Comparison of ENCODE assay signal across 8 cellular contexts in the genomic region with DNA sequence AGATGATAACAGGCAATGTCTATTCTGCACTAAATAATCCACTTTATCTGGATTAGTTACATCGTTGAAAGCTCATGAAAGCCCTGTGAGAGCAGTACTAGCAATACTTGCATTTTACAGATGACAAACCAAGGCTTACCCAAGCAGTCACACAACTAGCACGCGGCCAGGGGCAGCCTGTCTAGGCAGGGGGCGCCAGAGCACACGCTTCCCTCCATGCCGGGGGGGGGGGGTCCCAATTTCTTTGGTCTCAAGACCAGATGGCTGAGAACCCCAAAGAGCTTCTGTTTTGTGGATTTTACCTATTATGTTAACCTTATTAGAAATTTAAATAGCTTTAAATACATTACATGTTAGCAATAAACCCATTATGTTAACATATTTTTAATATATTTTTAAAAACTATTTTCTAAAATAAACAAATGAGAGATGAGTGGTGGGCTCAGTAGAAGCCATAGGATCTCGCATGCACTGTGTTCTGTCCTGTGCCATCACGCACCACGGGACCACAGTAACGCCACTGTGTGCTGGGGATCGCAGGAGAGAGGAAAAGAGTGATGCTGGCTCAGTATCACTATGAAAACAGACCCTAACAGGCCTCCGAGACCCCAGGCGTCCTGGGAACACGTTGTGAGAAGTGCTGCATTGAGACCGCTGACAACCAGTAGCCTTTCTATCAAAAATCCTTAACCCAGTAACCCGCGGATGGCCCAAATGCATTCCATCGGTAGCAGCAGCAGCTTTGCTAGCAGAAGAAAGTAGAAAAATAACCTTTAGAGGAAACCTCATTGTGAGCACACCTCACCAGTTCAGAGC.
A peak's percentile ranks its signal among the peaks of the same experiment; 100 is the strongest.
DNase-seq lines count a peak whose midpoint lies in the region; ATAC-seq and TF ChIP-seq lines count a peak whose summit lies in the region.

No MANE protein-coding gene starts in this region.

- TF ChIP-seq CTCF in 22Rv1 (IDR thresholded peaks at IDR 0.05) (peak; percentile 49), GM12865 (IDR thresholded peaks at IDR 0.05; ENCODE audit: insufficient read depth, low read depth, low read length, missing control alignments) (peak; percentile 61), retinal pigment epithelial cell (conservative IDR thresholded peaks at IDR 0.05; ENCODE audit: low read depth, low read length) (peak; percentile 67)

- H3K4me3 ChIP-seq in GM12865 (ENCODE audit: low read depth, low read length) (no peak overlapping the region), retinal pigment epithelial cell (ENCODE audit: low read length) (no peak overlapping the region)

- H3K27ac ChIP-seq in 22Rv1: no peak overlapping the region

- ATAC-seq in HG02870 (IDR thresholded peaks at IDR 0.05; ENCODE audit: unreplicated experiment): peak; percentile 90

- DNase-seq in GM12865 (ENCODE audit: low read depth) (peak; percentile 57), NCI-H345 treated with DMSO at 0.1 percent for 48 hours (lab: John Stamatoyannopoulos, UW; ENCODE audit: unreplicated experiment) (peak; percentile 5), glomerular visceral epithelial cell (ENCODE audit: extremely low spot score) (peak; percentile 53), retinal pigment epithelial cell (ENCODE audit: low read depth) (no peak), NCI-H2081 (lab: John Stamatoyannopoulos, UW) (no peak)
- DNase-seq in activated T-helper 9 cell treated with anti-CD3 and anti-CD28 coated beads, Interleukin-2, amount 50 U/mL, for 16 hours (ENCODE audit: low read depth): peak; percentile 32

Comparison
In these comparisons a context has a peak if more than half of its experiments do, and no peak if none do; other contexts are left out.
1. DNase-seq: peak in GM12865 (single experiment), NCI-H345 treated with DMSO at 0.1 percent for 48 hours (single experiment), activated T-helper 9 cell treated with anti-CD3 and anti-CD28 coated beads, Interleukin-2, amount 50 U/mL, for 16 hours (single experiment) and glomerular visceral epithelial cell (single experiment); none in retinal pigment epithelial cell (single experiment) and NCI-H2081 (0 of 2).
2. Peak in every context shown above with its lines, with median percentiles within 50 percentile points of each other: CTCF ChIP-seq.